In genomic region chr4:152676052-152676854, GRCh38 we compare ENCODE assay signal across 17 cellular contexts. TPM values are rescaled to one million over a fixed set of nuclear protein-coding genes. Genes with fewer than 3 reads are reported as not detected.
DNase-seq lines count a peak whose midpoint lies in the region; ATAC-seq, FAIRE-seq and TF ChIP-seq lines count a peak whose summit lies in the region.
"Had no signal": no experiment of that assay in that cellular context is flagged by ENCODE, and none has a peak within 500 bp of the region (broad histone marks: within the 10 kb centered on the region; RNA-seq: fewer than 3 reads in every experiment).

No MANE protein-coding gene starts in this region.

- peak overlapping the region; percentile 66 for H3K9ac ChIP-seq in keratinocyte (ENCODE audit: control insufficient read depth, extremely low read depth, insufficient read depth, low read length)

- ATAC-seq in GM18498 (IDR thresholded peaks at IDR 0.05; ENCODE audit: unreplicated experiment) (peak; percentile 39), GM19438 (IDR thresholded peaks at IDR 0.05; ENCODE audit: low read depth, unreplicated experiment) (peak; percentile 39), HG03442 (IDR thresholded peaks at IDR 0.05; ENCODE audit: unreplicated experiment) (peak; percentile 32)
- ATAC-seq: CD8-positive, alpha-beta T cell had no signal

- FAIRE-seq in keratinocyte (lab: Jason Lieb, UNC), result no peak
- FAIRE-seq: endometrium had no signal

- peaks cover 68% of the 10 kb centered on the region for H3K79me2 ChIP-seq in keratinocyte (ENCODE audit: control insufficient read depth, insufficient read depth, low read length)

- H3K27ac ChIP-seq in keratinocyte (ENCODE audit: control insufficient read depth, insufficient read depth, low read length), result peak overlapping the region; percentile 97
- H3K27ac ChIP-seq: SK-N-MC had no signal

- no peak for TF ChIP-seq CTCF in keratinocyte (optimal IDR thresholded peaks at IDR 0.05 in 1 of 3, IDR thresholded peaks at IDR 0.05 in 1 of 3, conservative IDR thresholded peaks at IDR 0.05 in 1 of 3; ENCODE audit: extremely low read depth in 1 of 3, insufficient read depth in 2 of 3, low read length in 3 of 3)

- peaks cover 0 to 4% of the 10 kb centered on the region in 2 experiments for H3K36me3 ChIP-seq in keratinocyte (ENCODE audit: control insufficient read depth in 2 of 2, extremely low read depth in 1 of 2, insufficient read depth in 2 of 2, low read length in 2 of 2)

- peak overlapping the region; percentile 90 for H3K4me2 ChIP-seq in keratinocyte (ENCODE audit: control insufficient read depth, extremely low read depth, insufficient read depth, low read depth, low read length)

- H3K9me3 ChIP-seq in keratinocyte (ENCODE audit: control insufficient read depth, low read depth, low read length), result no peaks in the 10 kb centered on the region

- peaks cover 3% of the 10 kb centered on the region for H4K20me1 ChIP-seq in keratinocyte (ENCODE audit: control insufficient read depth, extremely low read depth, insufficient read depth, low read length)

- H3K4me1 ChIP-seq in keratinocyte (ENCODE audit: control insufficient read depth, extremely low read depth, insufficient read depth, low read length), result peaks cover 50% of the 10 kb centered on the region

- H3K27me3 ChIP-seq in keratinocyte (ENCODE audit: control insufficient read depth, extremely low read depth, insufficient read depth, low read length), result no peaks in the 10 kb centered on the region

- H2AFZ ChIP-seq in keratinocyte (ENCODE audit: control insufficient read depth, low read length), result no peak overlapping the region

- DNase-seq in keratinocyte (ENCODE audit: low read depth, low spot score), result no peak
- DNase-seq in activated CD8-positive, alpha-beta memory T cell treated with anti-CD3 and anti-CD28 coated beads, Interleukin-2, amount 50 U/mL, for 4 hours, result no peak
- DNase-seq in CD1c-positive myeloid dendritic cell (ENCODE audit: extremely low spot score), result no peak
- DNase-seq in middle frontal gyrus (ENCODE audit: extremely low spot score, low spot score), result no peak
- DNase-seq in NCI-H187 (lab: John Stamatoyannopoulos, UW), result no peak
- DNase-seq: activated CD4-positive, alpha-beta T cell treated with anti-CD3 and anti-CD28 coated beads for 1 hour; activated gamma-delta T cell treated with Interleukin-2 at 50 U/mL for 16 hours; CD8-positive, alpha-beta T cell; hippocampal formation; NCI-H1436; NK-92 treated with Interleukin-12 subunit alpha and Interleukin-12 subunit beta, amount 100 ng/mL, for 24 hours; stimulated activated CD4-positive, alpha-beta T cell treated with anti-CD3 and anti-CD28 coated beads, Interleukin-4, amount 100 ng/mL, for 1 hour had no signal

- H3K4me3 ChIP-seq in keratinocyte (ENCODE audit: control insufficient read depth in 2 of 3, extremely low read depth in 1 of 3, insufficient read depth in 2 of 3, low read depth in 1 of 3, low read length in 3 of 3), result peak overlapping the region in 2 of 3 experiments; percentile 39 to 53
- H3K4me3 ChIP-seq: SK-N-MC had no signal

- no peaks in the 10 kb centered on the region for H3K9me1 ChIP-seq in keratinocyte (ENCODE audit: control insufficient read depth, extremely low read depth, insufficient read depth, low read length)

- dilution Hi-C loops in keratinocyte (cut with MboI; ENCODE audit: extremely low pct_ligation_motif_present, low sequenced_read_pairs), result no loop called here

RNA-seq across cellular contexts. Expression of gene TMEM154, which starts 3.5 kb away (rescaled TPM):
- 41.9 to 106 TPM (median 52.5 TPM) in 3 replicates for polyA plus RNA-seq in keratinocyte
- polyA plus RNA-seq in keratinocyte (2011; ENCODE audit: low read depth), result 43.2 TPM
- polyA plus RNA-seq in keratinocyte (2011; cell fraction: cytosol; rRNA removed), result 27.5 and 70.7 TPM in 2 replicates
- polyA plus RNA-seq in keratinocyte (2011; cell fraction: nucleus; rRNA removed), result 63.9 and 77.4 TPM in 2 replicates
- polyA plus RNA-seq in keratinocyte (2012; ENCODE audit: low replicate concordance), result 33.8 and 66.2 TPM in 2 replicates
- polyA minus RNA-seq in keratinocyte, result 50.2 to 103 TPM (median 66.3 TPM) in 3 replicates
- 32.8 TPM for polyA minus RNA-seq in keratinocyte (2011; cell fraction: cytosol; rRNA and poly(A)+ RNA removed)
- 62.8 and 110 TPM in 2 replicates for polyA minus RNA-seq in keratinocyte (2011; cell fraction: nucleus; rRNA and poly(A)+ RNA removed)
